ENCODE assay signal across 9 cellular contexts in the genomic region with DNA sequence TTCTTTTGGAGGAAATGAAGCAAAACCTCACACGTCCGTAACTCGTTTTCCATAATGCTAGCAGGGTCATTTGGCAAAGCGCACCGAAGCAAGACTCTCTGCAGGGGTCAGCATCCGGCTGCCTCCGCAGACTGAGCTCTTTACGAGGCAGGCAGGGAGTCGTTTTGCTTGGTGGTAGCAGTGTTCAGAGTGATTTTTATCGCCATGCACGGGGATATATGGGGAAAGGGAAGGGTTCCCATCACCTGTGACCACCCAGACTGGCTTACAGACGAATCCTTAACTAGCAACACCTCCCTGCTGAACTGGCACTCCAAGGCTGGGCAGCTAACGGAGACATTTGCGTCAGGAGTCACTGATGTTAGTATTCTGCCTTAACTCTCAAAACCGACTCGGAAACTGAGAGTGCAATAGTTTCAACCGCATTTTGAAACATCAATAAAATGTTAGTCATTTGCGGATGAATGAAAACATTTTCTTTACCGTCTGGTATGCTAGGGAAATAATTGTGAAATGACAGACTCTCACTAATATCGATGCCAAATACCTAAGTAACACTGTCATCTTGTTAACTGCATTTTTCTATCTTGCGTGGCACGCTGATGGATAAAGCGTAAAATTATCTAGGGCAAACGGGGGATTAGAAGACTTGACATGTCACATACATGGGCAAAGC. TPM values are rescaled to one million over a fixed set of nuclear protein-coding genes. Genes with fewer than 3 reads are reported as not detected.
DNase-seq lines count a peak whose midpoint lies in the region; ATAC-seq and TF ChIP-seq lines count a peak whose summit lies in the region.
"Had no signal": no experiment of that assay in that cellular context is flagged by ENCODE, and none has a peak within 500 bp of the region (broad histone marks: within the 10 kb centered on the region; RNA-seq: fewer than 3 reads in every experiment).

No MANE protein-coding gene starts in this region.

- peak; percentile 31 for TF ChIP-seq CTCF in progenitor cell of endocrine pancreas (IDR thresholded peaks at IDR 0.05; ENCODE audit: unreplicated experiment)

- peak; percentile 76 for ATAC-seq in GM18868 (IDR thresholded peaks at IDR 0.05; ENCODE audit: unreplicated experiment)
- ATAC-seq in HG03095 (IDR thresholded peaks at IDR 0.05; ENCODE audit: unreplicated experiment), result peak; percentile 49

- peak in 12 of 14 donors; percentile 39 to 82 (median 66) for DNase-seq in C1 segment of cervical spinal cord (lab: John Stamatoyannopoulos, UW)
- DNase-seq in NCI-H345 treated with DMSO at 0.1 percent for 48 hours (lab: John Stamatoyannopoulos, UW; ENCODE audit: unreplicated experiment), result peak; percentile 58
- peak; percentile 93 for DNase-seq in amniotic epithelial cell (ENCODE audit: low read depth)
- DNase-seq in hepatic stellate cell (ENCODE audit: low spot score), result peak; percentile 36
- peak; percentile 30 for DNase-seq in progenitor cell of endocrine pancreas (ENCODE audit: low spot score, unreplicated experiment)
- DNase-seq in mesenteric fat pad (ENCODE audit: low spot score), result no peak

- H3K4me3 Mint-ChIP-seq in progenitor cell of endocrine pancreas (ENCODE audit: low read depth), result no peak overlapping the region
- H3K4me3 Mint-ChIP-seq: T-helper 1 cell treated with Interleukin-12 subunit alpha and Interleukin-12 subunit beta and Interleukin-4 antibody, amounts not matched to agents 30 μg/mL and 1 μg/mL, for 36 hours had no signal

- H3K27ac Mint-ChIP-seq in progenitor cell of endocrine pancreas, result no peak overlapping the region
- H3K27ac Mint-ChIP-seq: T-helper 1 cell treated with Interleukin-12 subunit alpha and Interleukin-12 subunit beta and Interleukin-4 antibody, amounts not matched to agents 30 μg/mL and 1 μg/mL, for 36 hours had no signal

- H3K9me3 Mint-ChIP-seq in progenitor cell of endocrine pancreas (ENCODE audit: low read depth), result no peaks in the 10 kb centered on the region
- H3K9me3 Mint-ChIP-seq: T-helper 1 cell treated with Interleukin-12 subunit alpha and Interleukin-12 subunit beta and Interleukin-4 antibody, amounts not matched to agents 30 μg/mL and 1 μg/mL, for 36 hours had no signal

- H3K4me1 Mint-ChIP-seq in progenitor cell of endocrine pancreas (ENCODE audit: low read depth), result peaks cover 10% of the 10 kb centered on the region

- no peaks in the 10 kb centered on the region for H3K36me3 Mint-ChIP-seq in progenitor cell of endocrine pancreas (ENCODE audit: insufficient read depth)

- peaks cover 29% of the 10 kb centered on the region for H3K27me3 Mint-ChIP-seq in progenitor cell of endocrine pancreas

RNA-seq across cellular contexts. Expression of a gene that starts 2.2 kb away (rescaled TPM):
- total RNA-seq in progenitor cell of endocrine pancreas, result 1.6 and 3.1 TPM in 2 replicates
- 34.7 TPM for total RNA-seq in mesenteric fat pad
